13 cellular contexts compared by ENCODE assay signal in the genomic region with DNA sequence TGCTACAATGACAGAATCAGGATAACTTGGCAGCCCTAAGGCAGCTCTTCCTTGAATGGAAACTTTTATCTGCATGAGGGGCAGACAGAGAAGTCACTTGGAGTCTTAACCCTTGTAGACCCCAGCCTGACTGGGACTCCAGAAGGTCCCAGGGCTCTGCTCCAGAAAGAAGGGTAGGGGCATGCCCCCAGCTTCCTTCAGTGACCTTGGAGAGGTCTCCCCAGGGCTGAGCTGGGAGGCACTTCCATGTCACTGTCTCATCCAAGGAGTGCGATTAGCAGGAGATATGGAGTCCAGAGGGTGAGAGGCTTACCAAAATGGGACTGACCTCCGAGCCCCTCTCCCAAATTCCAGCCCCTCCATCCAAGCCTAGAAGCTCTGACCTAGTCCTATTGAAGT. TPM values are rescaled to one million over a fixed set of nuclear protein-coding genes. Genes with fewer than 3 reads are reported as not detected.
DNase-seq lines count a peak whose midpoint lies in the region; ATAC-seq, FAIRE-seq and TF ChIP-seq lines count a peak whose summit lies in the region.
"Had no signal": no experiment of that assay in that cellular context is flagged by ENCODE, and none has a peak within 500 bp of the region (broad histone marks: within the 10 kb centered on the region; RNA-seq: fewer than 3 reads in every experiment).

No MANE protein-coding gene starts in this region.

- H4K20me1 ChIP-seq in endothelial cell of umbilical vein (replicated peaks; ENCODE audit: control insufficient read depth, extremely low read depth, insufficient read depth, low read length), result no peaks in the 10 kb centered on the region

- no peaks in the 10 kb centered on the region for H3K36me3 ChIP-seq in endothelial cell of umbilical vein (ENCODE audit: control insufficient read depth in 2 of 2, extremely low read depth in 1 of 2, insufficient read depth in 2 of 2, low read length in 2 of 2)
- H3K36me3 ChIP-seq: pancreas had no signal

- no peak overlapping the region for H3K4me3 ChIP-seq in endothelial cell of umbilical vein (replicated peaks in 1 of 3; ENCODE audit: insufficient read depth in 1 of 3, low read depth in 1 of 3, low read length in 3 of 3)
- H3K4me3 ChIP-seq: pancreas had no signal

- intact Hi-C loops in endothelial cell of umbilical vein (cut with micrococcal nuclease), result no loop called here

- H3K4me1 Mint-ChIP-seq in activated CD4-positive, alpha-beta T cell treated with anti-CD3 and anti-CD28 coated beads, Interleukin-2, amount 10 ng/mL, durations not matched to agents 7 days and 5 days, result peaks cover 72% of the 10 kb centered on the region
- peaks cover 72 to 87% (median 83%) of the 10 kb centered on the region in 3 donors for H3K4me1 Mint-ChIP-seq in T-cell
- peaks cover 93% of the 10 kb centered on the region for H3K4me1 Mint-ChIP-seq in stimulated activated naive CD8-positive, alpha-beta T cell treated with anti-CD3 and anti-CD28 coated beads, Interleukin-15, amount 100 ng/mL, for 72 hours

- no peak for FAIRE-seq in endothelial cell of umbilical vein (lab: Jason Lieb, UNC)
- FAIRE-seq: pancreas had no signal

- H3K27ac Mint-ChIP-seq in activated CD4-positive, alpha-beta T cell treated with anti-CD3 and anti-CD28 coated beads, Interleukin-2, amount 10 ng/mL, durations not matched to agents 7 days and 5 days, result peak overlapping the region; percentile 81
- peak overlapping the region; percentile 98 to 100 for H3K27ac Mint-ChIP-seq in T-cell
- peak overlapping the region; percentile 99 to 100 for H3K27ac Mint-ChIP-seq in stimulated activated naive CD8-positive, alpha-beta T cell treated with anti-CD3 and anti-CD28 coated beads, Interleukin-15, amount 100 ng/mL, for 72 hours

- dilution Hi-C loops in endothelial cell of umbilical vein (cut with MboI; ENCODE audit: extremely low pct_ligation_motif_present, low sequenced_read_pairs), result no loop called here

- no peak overlapping the region for H3K9ac ChIP-seq in endothelial cell of umbilical vein (replicated peaks; ENCODE audit: extremely low read depth, insufficient read depth, low read length)

- ATAC-seq in T-cell (replicated peaks in 1 of 4) (no peak), GM21526 (IDR thresholded peaks at IDR 0.05; ENCODE audit: low FRiP score, unreplicated experiment) (no peak), GM21381 (IDR thresholded peaks at IDR 0.05; ENCODE audit: unreplicated experiment) (no peak)
- ATAC-seq in stimulated activated naive CD8-positive, alpha-beta T cell treated with anti-CD3 and anti-CD28 coated beads, Interleukin-15, amount 100 ng/mL, for 72 hours, result no peak

- no peaks in the 10 kb centered on the region for H3K9me3 ChIP-seq in endothelial cell of umbilical vein (replicated peaks; ENCODE audit: control insufficient read depth, insufficient read depth, low read length)
- H3K9me3 ChIP-seq: pancreas had no signal

- no peaks in the 10 kb centered on the region for H3K9me1 ChIP-seq in endothelial cell of umbilical vein (replicated peaks; ENCODE audit: control insufficient read depth, extremely low read depth, insufficient read depth, low read length)

- H3K27me3 Mint-ChIP-seq in activated CD4-positive, alpha-beta T cell treated with anti-CD3 and anti-CD28 coated beads, Interleukin-2, amount 10 ng/mL, durations not matched to agents 7 days and 5 days, result no peaks in the 10 kb centered on the region
- H3K27me3 Mint-ChIP-seq in T-cell, result no peaks in the 10 kb centered on the region
- H3K27me3 Mint-ChIP-seq in stimulated activated naive CD8-positive, alpha-beta T cell treated with anti-CD3 and anti-CD28 coated beads, Interleukin-15, amount 100 ng/mL, for 72 hours, result no peaks in the 10 kb centered on the region

- no peak for TF ChIP-seq POLR2A in endothelial cell of umbilical vein (IDR thresholded peaks at IDR 0.05; ENCODE audit: low read depth, low read length)

- peak overlapping the region; percentile 76 for H2AFZ ChIP-seq in endothelial cell of umbilical vein (ENCODE audit: low read depth, low read length)

- no peaks in the 10 kb centered on the region for H3K9me3 Mint-ChIP-seq in activated CD4-positive, alpha-beta T cell treated with anti-CD3 and anti-CD28 coated beads, Interleukin-2, amount 10 ng/mL, durations not matched to agents 7 days and 5 days
- no peaks in the 10 kb centered on the region for H3K9me3 Mint-ChIP-seq in T-cell
- no peaks in the 10 kb centered on the region for H3K9me3 Mint-ChIP-seq in stimulated activated naive CD8-positive, alpha-beta T cell treated with anti-CD3 and anti-CD28 coated beads, Interleukin-15, amount 100 ng/mL, for 72 hours

- no peak for TF ChIP-seq CTCF in endothelial cell of umbilical vein (IDR thresholded peaks at IDR 0.05; ENCODE audit: extremely low read depth in 1 of 2, insufficient read depth in 1 of 2, low read depth in 1 of 2, low read length in 2 of 2)

- peaks cover 17% of the 10 kb centered on the region for H3K4me1 ChIP-seq in endothelial cell of umbilical vein (ENCODE audit: control insufficient read depth, extremely low read depth, insufficient read depth, low read length)

- POLR2A ChIA-PET in activated CD4-positive, alpha-beta T cell treated with anti-CD3 and anti-CD28 coated beads, Interleukin-2, amount 10 ng/mL, durations not matched to agents 7 days and 5 days (lab: Charles Lee), result no interaction called here
- POLR2A ChIA-PET in T-cell (lab: Charles Lee), result no interaction called here
- POLR2A ChIA-PET in endothelial cell of umbilical vein (lab: Charles Lee), result interaction anchor here (0.5 kb wide), 1 partner anchor 405 kb away, joined by 3 read pairs; no protein-coding TSS in a partner anchor

- peaks cover 4% of the 10 kb centered on the region for H3K79me2 ChIP-seq in endothelial cell of umbilical vein (ENCODE audit: control insufficient read depth, insufficient read depth, low read length)

- DNase-seq in activated CD4-positive, alpha-beta T cell treated with anti-CD3 and anti-CD28 coated beads, Interleukin-2, amount 10 ng/mL, durations not matched to agents 7 days and 5 days, result no peak
- DNase-seq in activated CD4-positive, alpha-beta T cell treated with anti-CD3 and anti-CD28 coated beads for 1 hour, result no peak
- no peak for DNase-seq in T-cell
- no peak for DNase-seq in endothelial cell of umbilical vein (ENCODE audit: low read depth, low spot score)
- no peak for DNase-seq in stimulated activated naive CD8-positive, alpha-beta T cell treated with anti-CD3 and anti-CD28 coated beads, Interleukin-15, amount 100 ng/mL, for 72 hours
- DNase-seq in activated effector memory CD4-positive, alpha-beta T cell treated with anti-CD3 and anti-CD28 coated beads, Interleukin-2, amount 50 U/mL, for 16 hours, result no peak
- DNase-seq: activated CD4-positive, CD25-positive, alpha-beta regulatory T cell; NCI-H1417 treated with DMSO at 0.1 percent for 48 hours; OCI-M1; pancreas had no signal

- BruUV-seq in endothelial cell of umbilical vein (replicated peaks; lab: Mats Ljungman, UMichigan), result no TSS peak

- H3K4me2 ChIP-seq in endothelial cell of umbilical vein (ENCODE audit: insufficient read depth, low read length), result no peak overlapping the region

- peaks cover 80% of the 10 kb centered on the region for H3K36me3 Mint-ChIP-seq in activated CD4-positive, alpha-beta T cell treated with anti-CD3 and anti-CD28 coated beads, Interleukin-2, amount 10 ng/mL, durations not matched to agents 7 days and 5 days (ENCODE audit: low read depth)
- H3K36me3 Mint-ChIP-seq in T-cell, result peaks cover 28% of the 10 kb centered on the region

- CTCF ChIA-PET in activated CD4-positive, alpha-beta T cell treated with anti-CD3 and anti-CD28 coated beads, Interleukin-2, amount 10 ng/mL, durations not matched to agents 7 days and 5 days (lab: Charles Lee), result interaction anchor here (1.1 to 10.1 kb wide), 3 partner anchors 10 to 47 kb away, joined by 3 to 123 read pairs (median 3); no protein-coding TSS in a partner anchor
- CTCF ChIA-PET in T-cell (lab: Charles Lee), result no interaction called here
- CTCF ChIA-PET in endothelial cell of umbilical vein (lab: Charles Lee), result interaction anchor here (1.1 to 2.0 kb wide), 3 partner anchors 9 to 60 kb away, joined by 5 to 9 read pairs (median 8); no protein-coding TSS in a partner anchor

- no peak overlapping the region for H3K27ac ChIP-seq in endothelial cell of umbilical vein (ENCODE audit: insufficient read depth, low read depth, low read length)
- H3K27ac ChIP-seq: pancreas had no signal

- H3K4me3 Mint-ChIP-seq in activated CD4-positive, alpha-beta T cell treated with anti-CD3 and anti-CD28 coated beads, Interleukin-2, amount 10 ng/mL, durations not matched to agents 7 days and 5 days, result peak overlapping the region; percentile 100
- peak overlapping the region in 2 of 3 donors; percentile 25 to 99 for H3K4me3 Mint-ChIP-seq in T-cell
- H3K4me3 Mint-ChIP-seq in stimulated activated naive CD8-positive, alpha-beta T cell treated with anti-CD3 and anti-CD28 coated beads, Interleukin-15, amount 100 ng/mL, for 72 hours, result peak overlapping the region; percentile 97 to 99

- no peaks in the 10 kb centered on the region for H3K27me3 ChIP-seq in endothelial cell of umbilical vein (ENCODE audit: control insufficient read depth in 2 of 2, insufficient read depth in 2 of 2, low read length in 2 of 2)
- H3K27me3 ChIP-seq: pancreas had no signal

RNA-seq across cellular contexts. Expression of gene NLRC5, which starts 3.4 kb away (rescaled TPM):
- 100 to 1,000 TPM; 428 to 468 TPM for total RNA-seq in activated CD4-positive, alpha-beta T cell treated with anti-CD3 and anti-CD28 coated beads, Interleukin-2, amount 10 ng/mL, durations not matched to agents 7 days and 5 days
- total RNA-seq in T-cell (100 to 1,000 TPM; 390 to 711 (median 496) TPM), endothelial cell of umbilical vein (20.1 and 26.3 TPM in 2 replicates)
- polyA plus RNA-seq in endothelial cell of umbilical vein, result 7.4 and 8.0 TPM in 2 replicates
- polyA plus RNA-seq in endothelial cell of umbilical vein (2011; cell fraction: cytosol; rRNA removed), result 5.1 and 5.7 TPM in 2 replicates
- polyA plus RNA-seq in endothelial cell of umbilical vein (2011; cell fraction: nucleus; rRNA removed), result 33.9 and 47.2 TPM in 2 replicates
- polyA plus RNA-seq in endothelial cell of umbilical vein (2012), result 11.6 and 14.4 TPM in 2 replicates
- polyA minus RNA-seq in endothelial cell of umbilical vein, result 14.2 and 18.8 TPM in 2 replicates
- polyA minus RNA-seq in endothelial cell of umbilical vein (2011; cell fraction: cytosol; rRNA and poly(A)+ RNA removed), result 17.2 TPM
- 33.6 and 37.9 TPM in 2 replicates for polyA minus RNA-seq in endothelial cell of umbilical vein (2011; cell fraction: nucleus; rRNA and poly(A)+ RNA removed)

RNA-seq across cellular contexts. Expression of gene CETP, which starts 24.2 kb away (rescaled TPM):
- total RNA-seq in activated CD4-positive, alpha-beta T cell treated with anti-CD3 and anti-CD28 coated beads, Interleukin-2, amount 10 ng/mL, durations not matched to agents 7 days and 5 days, result not detected
- under 1 TPM in 3 of 5 donors, not detected in 2; 0.18 to 0.25 (median 0.19) TPM for total RNA-seq in T-cell
- 2.8 and 3.3 TPM in 2 replicates for total RNA-seq in endothelial cell of umbilical vein
- polyA plus RNA-seq in endothelial cell of umbilical vein, result 1.9 and 2.2 TPM in 2 replicates
- 1.8 and 2.2 TPM in 2 replicates for polyA plus RNA-seq in endothelial cell of umbilical vein (2011; cell fraction: cytosol; rRNA removed)
- 1.6 and 1.9 TPM in 2 replicates for polyA plus RNA-seq in endothelial cell of umbilical vein (2011; cell fraction: nucleus; rRNA removed)
- 0.30 and 0.75 TPM in 2 replicates for polyA plus RNA-seq in endothelial cell of umbilical vein (2012)
- 1.1 and 2.3 TPM in 2 replicates for polyA minus RNA-seq in endothelial cell of umbilical vein
- not detected for polyA minus RNA-seq in endothelial cell of umbilical vein (2011; cell fraction: cytosol; rRNA and poly(A)+ RNA removed)
- 0.24 and 0.38 TPM in 2 replicates for polyA minus RNA-seq in endothelial cell of umbilical vein (2011; cell fraction: nucleus; rRNA and poly(A)+ RNA removed)
- total RNA-seq: kidney epithelial cell had no signal

RNA-seq across cellular contexts. Expression of gene HERPUD1, which starts 54.0 kb away (rescaled TPM):
- total RNA-seq in activated CD4-positive, alpha-beta T cell treated with anti-CD3 and anti-CD28 coated beads, Interleukin-2, amount 10 ng/mL, durations not matched to agents 7 days and 5 days, result 100 to 1,000 TPM in 1 of 2 experiments, 10 to 100 TPM in 1; 81.3 to 113 TPM
- total RNA-seq in T-cell (100 to 1,000 TPM; 149 to 185 (median 167) TPM), endothelial cell of umbilical vein (101 and 109 TPM in 2 replicates)
- polyA plus RNA-seq in endothelial cell of umbilical vein, result 105 and 107 TPM in 2 replicates
- 79.8 and 103 TPM in 2 replicates for polyA plus RNA-seq in endothelial cell of umbilical vein (2011; cell fraction: cytosol; rRNA removed)
- 233 and 249 TPM in 2 replicates for polyA plus RNA-seq in endothelial cell of umbilical vein (2011; cell fraction: nucleus; rRNA removed)
- polyA plus RNA-seq in endothelial cell of umbilical vein (2012), result 83.3 and 94.7 TPM in 2 replicates
- 239 and 250 TPM in 2 replicates for polyA minus RNA-seq in endothelial cell of umbilical vein
- polyA minus RNA-seq in endothelial cell of umbilical vein (2011; cell fraction: cytosol; rRNA and poly(A)+ RNA removed), result 66.9 TPM
- 262 and 391 TPM in 2 replicates for polyA minus RNA-seq in endothelial cell of umbilical vein (2011; cell fraction: nucleus; rRNA and poly(A)+ RNA removed)

Comparison
In these comparisons a context has a peak if more than half of its experiments do, and no peak if none do; other contexts are left out.
1. RNA of gene NLRC5, which starts 3.4 kb away (total RNA-seq): 390 to 711 TPM in T-cell and 428 to 468 TPM in activated CD4-positive, alpha-beta T cell treated with anti-CD3 and anti-CD28 coated beads, Interleukin-2, amount 10 ng/mL, durations not matched to agents 7 days and 5 days; 20.1 to 26.3 TPM in endothelial cell of umbilical vein; every median in the first group is over 10 times any median in the second.
2. CTCF ChIA-PET loops: an anchor here in activated CD4-positive, alpha-beta T cell treated with anti-CD3 and anti-CD28 coated beads, Interleukin-2, amount 10 ng/mL, durations not matched to agents 7 days and 5 days (1.1 to 10.1 kb wide) and endothelial cell of umbilical vein (1.1 to 2.0 kb wide); none called in T-cell.
3. Peak in every context shown above with its lines, with median percentiles within 50 percentile points of each other: H3K27ac Mint-ChIP-seq and H3K4me3 Mint-ChIP-seq.